ENCODE assay signal across 8 cellular contexts in genomic region chr17:76735586-76736348, GRCh38. TPM values are rescaled to one million over a fixed set of nuclear protein-coding genes. Genes with fewer than 3 reads are reported as not detected.
DNase-seq lines count a peak whose midpoint lies in the region; ATAC-seq and TF ChIP-seq lines count a peak whose summit lies in the region.

No MANE protein-coding gene starts in this region.

- peak overlapping the region; percentile 91 for H3K27ac Mint-ChIP-seq in activated CD4-positive, alpha-beta memory T cell treated with anti-CD3 and anti-CD28 coated beads, Interleukin-2, amount 10 ng/mL, durations not matched to agents 7 days and 5 days

- H3K79me2 ChIP-seq in SK-N-SH (ENCODE audit: insufficient read depth) = peaks cover 91% of the 10 kb centered on the region

- ATAC-seq in SK-N-SH treated with all-trans-retinoic acid at 6 μM for 48 hours (no peak), GM18511 (IDR thresholded peaks at IDR 0.05; ENCODE audit: unreplicated experiment) (no peak)

- peak overlapping the region; percentile 86 for H3K4me2 ChIP-seq in SK-N-SH

- peak overlapping the region; percentile 98 to 99 for H3K27ac ChIP-seq in SK-N-SH (ENCODE audit: low read depth in 2 of 2, low read length in 1 of 2)
- H3K27ac ChIP-seq in subcutaneous abdominal adipose tissue (ENCODE audit: low read depth, low read length) = peak overlapping the region; percentile 99

- H4K20me1 ChIP-seq in SK-N-SH (ENCODE audit: insufficient read depth) = peaks cover 53% of the 10 kb centered on the region

- H3K9me2 ChIP-seq in SK-N-SH = no peaks in the 10 kb centered on the region

- CTCF ChIA-PET in SK-N-SH (lab: Yijun Ruan, JAX) = interaction anchor here (0.6 to 5.8 kb wide), 11 partner anchors 9 to 353 kb away, joined by 3 to 34 read pairs (median 4); partner anchors contain the start of genes JMJD6 and METTL23
- CTCF ChIA-PET in activated CD4-positive, alpha-beta memory T cell treated with anti-CD3 and anti-CD28 coated beads, Interleukin-2, amount 10 ng/mL, durations not matched to agents 7 days and 5 days (lab: Charles Lee) = interaction anchor here (1.8 kb wide), 1 partner anchor 9 kb away, joined by 12 read pairs; the partner anchor contains the start of genes JMJD6 and METTL23

- no peaks in the 10 kb centered on the region for H3K9me3 Mint-ChIP-seq in activated CD4-positive, alpha-beta memory T cell treated with anti-CD3 and anti-CD28 coated beads, Interleukin-2, amount 10 ng/mL, durations not matched to agents 7 days and 5 days

- H3K36me3 ChIP-seq in SK-N-SH (replicated peaks in 1 of 2; ENCODE audit: control insufficient read depth in 1 of 2, insufficient read depth in 2 of 2, low read length in 1 of 2) (peaks cover 47 to 56% of the 10 kb centered on the region in 2 experiments), iPS-15b (ENCODE audit: control insufficient read depth, insufficient read depth, low read length) (peaks cover 33% of the 10 kb centered on the region), subcutaneous abdominal adipose tissue (ENCODE audit: control insufficient read depth in 5 of 5, insufficient read depth in 5 of 5, low read length in 5 of 5) (peaks cover 23 to 39% (median 30%) of the 10 kb centered on the region in 5 donors)

- peak overlapping the region; percentile 93 for H3K4me3 Mint-ChIP-seq in activated CD4-positive, alpha-beta memory T cell treated with anti-CD3 and anti-CD28 coated beads, Interleukin-2, amount 10 ng/mL, durations not matched to agents 7 days and 5 days

- TF ChIP-seq EP300 in SK-N-SH (IDR thresholded peaks at IDR 0.05; ENCODE audit: borderline replicate concordance in 1 of 2, low read depth in 1 of 2, low read length in 1 of 2) = no peak

- peaks cover 57% of the 10 kb centered on the region for H3K4me1 Mint-ChIP-seq in activated CD4-positive, alpha-beta memory T cell treated with anti-CD3 and anti-CD28 coated beads, Interleukin-2, amount 10 ng/mL, durations not matched to agents 7 days and 5 days

- H3K4me3 ChIP-seq in SK-N-SH (ENCODE audit: low read depth in 2 of 2, low read length in 1 of 2) (peak overlapping the region; percentile 91 to 100), iPS-15b (ENCODE audit: low read depth, low read length) (peak overlapping the region; percentile 98), subcutaneous abdominal adipose tissue (ENCODE audit: low read depth in 1 of 5, low read length in 5 of 5) (peak overlapping the region; percentile 92 to 100 (median 99))

- H3K27me3 ChIP-seq in SK-N-SH (ENCODE audit: insufficient read depth) (no peaks in the 10 kb centered on the region), iPS-15b (ENCODE audit: control insufficient read depth, insufficient read depth, low read length) (no peaks in the 10 kb centered on the region), subcutaneous abdominal adipose tissue (ENCODE audit: control insufficient read depth in 5 of 5, insufficient read depth in 4 of 5, low read length in 5 of 5) (no peaks in the 10 kb centered on the region)

- no peaks in the 10 kb centered on the region for H3K27me3 Mint-ChIP-seq in activated CD4-positive, alpha-beta memory T cell treated with anti-CD3 and anti-CD28 coated beads, Interleukin-2, amount 10 ng/mL, durations not matched to agents 7 days and 5 days

- peaks cover 53% of the 10 kb centered on the region for H3K36me3 Mint-ChIP-seq in activated CD4-positive, alpha-beta memory T cell treated with anti-CD3 and anti-CD28 coated beads, Interleukin-2, amount 10 ng/mL, durations not matched to agents 7 days and 5 days (ENCODE audit: low read depth)

- TF ChIP-seq CTCF in SK-N-SH (IDR thresholded peaks at IDR 0.05) = no peak

- H3K4me1 ChIP-seq in SK-N-SH (ENCODE audit: control insufficient read depth in 1 of 2, insufficient read depth in 2 of 2, low read depth in 1 of 2, low read length in 1 of 2) = peaks cover 34 to 44% of the 10 kb centered on the region in 2 experiments
- H3K4me1 ChIP-seq in iPS-15b (ENCODE audit: control insufficient read depth, insufficient read depth, low read length) = peaks cover 12% of the 10 kb centered on the region
- H3K4me1 ChIP-seq in subcutaneous abdominal adipose tissue (ENCODE audit: control insufficient read depth in 5 of 5, insufficient read depth in 5 of 5, low read length in 5 of 5) = peaks cover 20 to 66% (median 55%) of the 10 kb centered on the region in 5 donors

- no peak overlapping the region for H2AFZ ChIP-seq in SK-N-SH (ENCODE audit: low read depth)

- H3K9ac ChIP-seq in SK-N-SH = peak overlapping the region; percentile 95
- peak overlapping the region; percentile 99 for H3K9ac ChIP-seq in iPS-15b (ENCODE audit: low read depth, low read length)
- peak overlapping the region; percentile 88 to 97 (median 96) for H3K9ac ChIP-seq in subcutaneous abdominal adipose tissue (ENCODE audit: low read length in 5 of 5)

- POLR2A ChIA-PET in SK-N-SH (lab: Yijun Ruan, JAX) = interaction anchor here (0.7 to 4.6 kb wide), 9 partner anchors 9 to 382 kb away, joined by 3 to 47 read pairs (median 4); partner anchors contain the start of genes JMJD6 and METTL23
- POLR2A ChIA-PET in activated CD4-positive, alpha-beta memory T cell treated with anti-CD3 and anti-CD28 coated beads, Interleukin-2, amount 10 ng/mL, durations not matched to agents 7 days and 5 days (lab: Charles Lee) = interaction anchor here (1.0 to 6.5 kb wide), 15 partner anchors 9 to 724 kb away, joined by 3 to 248 read pairs (median 7); partner anchors contain the start of genes JMJD6 and METTL23

- H3K9me3 ChIP-seq in SK-N-SH = no peaks in the 10 kb centered on the region
- no peaks in the 10 kb centered on the region for H3K9me3 ChIP-seq in iPS-15b (ENCODE audit: control insufficient read depth, insufficient read depth, low read length)
- H3K9me3 ChIP-seq in subcutaneous abdominal adipose tissue (ENCODE audit: control insufficient read depth in 5 of 5, low read length in 5 of 5) = no peaks in the 10 kb centered on the region

- WGBS in SK-N-SH (ENCODE audit: low lambda C conversion rate) = under 1% methylated on average over 20 of the region's 20 CpGs

- no peak for TF ChIP-seq RAD21 in SK-N-SH (IDR thresholded peaks at IDR 0.05; ENCODE audit: low read length)

- H3F3A ChIP-seq in SK-N-SH (replicated peaks; ENCODE audit: insufficient read depth) = peaks cover 42% of the 10 kb centered on the region

- no peak for DNase-seq in SK-N-SH
- DNase-seq in activated CD4-positive, alpha-beta memory T cell treated with anti-CD3 and anti-CD28 coated beads, Interleukin-2, amount 10 ng/mL, durations not matched to agents 7 days and 5 days = no peak
- no peak for DNase-seq in NCI-H187 (lab: John Stamatoyannopoulos, UW)
- DNase-seq in mucosa of gallbladder (ENCODE audit: low spot score) = no peak

TF ChIP-seq in SK-N-SH, 30 proteins besides CTCF, POLR2A, EP300 and RAD21 (continues in another document):
- TF ChIP-seq POLR2AphosphoS5 (IDR thresholded peaks at IDR 0.05; ENCODE audit: low read depth, low read length) (peak; percentile 6; the same call in 1 of the 2 replicates), SMC3 (IDR thresholded peaks at IDR 0.05; ENCODE audit: low read depth, low read length) (no peak), JUND (IDR thresholded peaks at IDR 0.05) (no peak), CHD2 (IDR thresholded peaks at IDR 0.05; ENCODE audit: low read length, partially characterized antibody) (no peak), MAX (IDR thresholded peaks at IDR 0.05; ENCODE audit: low read depth) (peak; percentile 28; the same call in 1 of the 2 replicates)

TF ChIP-seq in SK-N-SH treated with all-trans-retinoic acid at 6 μM for 48 hours, 23 proteins besides CTCF, POLR2A, EP300 and RAD21 (continues in another document):
- TF ChIP-seq SNAI2 (CRISPR knock-in tag; IDR thresholded peaks at IDR 0.05) (no peak), ZFP3 (CRISPR knock-in tag; IDR thresholded peaks at IDR 0.05) (no peak), ZNF565 (CRISPR knock-in tag; conservative IDR thresholded peaks at IDR 0.05; ENCODE audit: low read depth) (no peak), PPARA (CRISPR knock-in tag; IDR thresholded peaks at IDR 0.05; ENCODE audit: borderline replicate concordance) (no peak), TCF4 (CRISPR knock-in tag; IDR thresholded peaks at IDR 0.05; ENCODE audit: borderline replicate concordance) (no peak)

RNA-seq across cellular contexts. Expression of gene SRSF2, which starts 1.4 kb away (rescaled TPM):
- 211 and 271 TPM in 2 replicates for polyA plus RNA-seq in SK-N-SH (2012; rRNA removed)
- 162 and 197 TPM in 2 replicates for polyA plus RNA-seq in SK-N-SH (2012; cell fraction: cytosol; rRNA removed)
- 1,226 and 1,940 TPM in 2 replicates for polyA plus RNA-seq in SK-N-SH (2012; cell fraction: nucleus; rRNA removed)
- 100 to 1,000 TPM; 316 to 325 TPM for total RNA-seq in activated CD4-positive, alpha-beta memory T cell treated with anti-CD3 and anti-CD28 coated beads, Interleukin-2, amount 10 ng/mL, durations not matched to agents 7 days and 5 days
- 130 TPM for total RNA-seq in mucosa of gallbladder

RNA-seq across cellular contexts. Expression of gene MFSD11, which starts 2.2 kb away (rescaled TPM):
- 22.7 and 28.3 TPM in 2 replicates for polyA plus RNA-seq in SK-N-SH (2012; rRNA removed)
- polyA plus RNA-seq in SK-N-SH (2012; cell fraction: cytosol; rRNA removed) = 24.9 and 26.3 TPM in 2 replicates
- polyA plus RNA-seq in SK-N-SH (2012; cell fraction: nucleus; rRNA removed) = 28.4 and 31.2 TPM in 2 replicates
- total RNA-seq in activated CD4-positive, alpha-beta memory T cell treated with anti-CD3 and anti-CD28 coated beads, Interleukin-2, amount 10 ng/mL, durations not matched to agents 7 days and 5 days = 10 to 100 TPM; 24.5 to 28.2 TPM
- total RNA-seq in mucosa of gallbladder = 21.1 TPM

RNA-seq across cellular contexts. Expression of gene METTL23, which starts 9.1 kb away (rescaled TPM):
- polyA plus RNA-seq in SK-N-SH (2012; rRNA removed) = 75.9 and 96.8 TPM in 2 replicates
- 87.6 and 89.2 TPM in 2 replicates for polyA plus RNA-seq in SK-N-SH (2012; cell fraction: cytosol; rRNA removed)
- polyA plus RNA-seq in SK-N-SH (2012; cell fraction: nucleus; rRNA removed) = 80.8 and 107 TPM in 2 replicates
- 10 to 100 TPM; 43.0 to 48.0 TPM for total RNA-seq in activated CD4-positive, alpha-beta memory T cell treated with anti-CD3 and anti-CD28 coated beads, Interleukin-2, amount 10 ng/mL, durations not matched to agents 7 days and 5 days
- total RNA-seq in mucosa of gallbladder = 35.0 TPM

RNA-seq across cellular contexts. Expression of gene JMJD6, which starts 9.4 kb away (rescaled TPM):
- 20.1 and 23.3 TPM in 2 replicates for polyA plus RNA-seq in SK-N-SH (2012; rRNA removed)
- polyA plus RNA-seq in SK-N-SH (2012; cell fraction: cytosol; rRNA removed) = 15.2 and 15.7 TPM in 2 replicates
- polyA plus RNA-seq in SK-N-SH (2012; cell fraction: nucleus; rRNA removed) = 60.2 and 109 TPM in 2 replicates
- total RNA-seq in activated CD4-positive, alpha-beta memory T cell treated with anti-CD3 and anti-CD28 coated beads, Interleukin-2, amount 10 ng/mL, durations not matched to agents 7 days and 5 days = 10 to 100 TPM; 66.8 to 68.0 TPM
- total RNA-seq in mucosa of gallbladder = 34.4 TPM

RNA-seq across cellular contexts. Expression of gene MXRA7, which starts 25.0 kb away (rescaled TPM):
- polyA plus RNA-seq in SK-N-SH (2012; rRNA removed) = 154 and 187 TPM in 2 replicates
- polyA plus RNA-seq in SK-N-SH (2012; cell fraction: cytosol; rRNA removed) = 223 and 232 TPM in 2 replicates
- 55.0 and 81.5 TPM in 2 replicates for polyA plus RNA-seq in SK-N-SH (2012; cell fraction: nucleus; rRNA removed)
- 1 to 10 TPM; 7.5 to 8.5 TPM for total RNA-seq in activated CD4-positive, alpha-beta memory T cell treated with anti-CD3 and anti-CD28 coated beads, Interleukin-2, amount 10 ng/mL, durations not matched to agents 7 days and 5 days
- 217 TPM for total RNA-seq in mucosa of gallbladder
